Comparison of ENCODE assay signal across 23 cellular contexts in the genomic region with DNA sequence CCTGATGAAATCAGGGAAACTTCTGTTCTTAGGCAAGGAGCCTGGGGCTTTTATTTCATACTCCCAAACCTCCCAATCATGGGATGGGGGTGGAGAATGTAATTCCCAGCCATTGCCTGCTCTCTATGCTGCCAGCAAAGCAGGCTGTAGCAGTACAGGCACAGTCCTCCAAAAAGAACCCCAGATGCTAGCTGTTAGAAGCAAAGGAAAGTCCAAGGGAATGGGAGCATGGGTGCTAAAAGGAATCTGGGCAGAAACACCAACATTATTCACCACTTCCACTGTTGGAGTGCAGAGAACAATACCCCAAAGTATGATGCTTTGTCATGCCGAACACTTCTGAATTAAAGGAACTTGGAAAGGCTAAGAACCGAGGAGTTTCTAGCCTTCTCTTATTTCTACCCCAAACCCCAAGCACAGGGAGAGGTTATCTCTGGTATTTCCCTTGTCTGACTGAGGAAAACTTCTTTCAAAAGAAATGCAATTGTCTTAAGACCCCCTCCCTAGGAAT. TPM values are rescaled to one million over a fixed set of nuclear protein-coding genes. Genes with fewer than 3 reads are reported as not detected.
DNase-seq lines count a peak whose midpoint lies in the region; ATAC-seq and TF ChIP-seq lines count a peak whose summit lies in the region.
"Had no signal": no experiment of that assay in that cellular context is flagged by ENCODE, and none has a peak within 500 bp of the region (broad histone marks: within the 10 kb centered on the region; RNA-seq: fewer than 3 reads in every experiment).

No MANE protein-coding gene starts in this region.

- H3K27me3 Mint-ChIP-seq in neural progenitor cell (ENCODE audit: insufficient read depth, low read depth): no peaks in the 10 kb centered on the region
- peaks cover 25% of the 10 kb centered on the region for H3K27me3 Mint-ChIP-seq in activated CD4-positive, alpha-beta T cell treated with anti-CD3 and anti-CD28 coated beads, Interleukin-2, amount 10 ng/mL, durations not matched to agents 24 days and 14 days

- no peaks in the 10 kb centered on the region for H3K9me3 ChIP-seq in RWPE2 (ENCODE audit: severe bottlenecking)
- no peaks in the 10 kb centered on the region for H3K9me3 ChIP-seq in neural progenitor cell (ENCODE audit: low read depth)
- no peaks in the 10 kb centered on the region for H3K9me3 ChIP-seq in testis
- H3K9me3 ChIP-seq: upper lobe of left lung had no signal

- H3K4me1 ChIP-seq in RWPE2 (ENCODE audit: insufficient read depth, poor library complexity, severe bottlenecking): peaks cover 31% of the 10 kb centered on the region
- H3K4me1 ChIP-seq in neural progenitor cell: peaks cover 54% of the 10 kb centered on the region
- no peaks in the 10 kb centered on the region for H3K4me1 ChIP-seq in testis
- H3K4me1 ChIP-seq: upper lobe of left lung had no signal

- peaks cover 20% of the 10 kb centered on the region for H3K4me1 Mint-ChIP-seq in neural progenitor cell
- no peaks in the 10 kb centered on the region for H3K4me1 Mint-ChIP-seq in activated CD4-positive, alpha-beta T cell treated with anti-CD3 and anti-CD28 coated beads, Interleukin-2, amount 10 ng/mL, durations not matched to agents 24 days and 14 days
- H3K4me1 Mint-ChIP-seq: activated T-helper 17 cell treated with anti-CD3 and anti-CD28 coated beads, Interleukin-2, amount 50 U/mL, for 72 hours; CD4-positive, alpha-beta memory T cell had no signal

- TF ChIP-seq CTCF in RWPE2 (IDR thresholded peaks at IDR 0.05; ENCODE audit: poor library complexity, severe bottlenecking) (no peak), fibroblast of pulmonary artery (IDR thresholded peaks at IDR 0.05; ENCODE audit: low read length, missing control alignments) (no peak), neural progenitor cell (IDR thresholded peaks at IDR 0.05) (no peak), testis (IDR thresholded peaks at IDR 0.05) (no peak)

- no peak for ATAC-seq in RWPE2 (ENCODE audit: low read depth)
- ATAC-seq: activated T-helper 17 cell treated with anti-CD3 and anti-CD28 coated beads, Interleukin-2, amount 50 U/mL, for 72 hours; left ventricle myocardium superior; stimulated activated naive CD8-positive, alpha-beta T cell treated with anti-CD3 and anti-CD28 coated beads, Interleukin-15, Interleukin-2, amounts not matched to agents 100 U/mL and 50 U/mL, for 24 hours had no signal

- DNase-seq in ELF-1 (ENCODE audit: low read depth, low spot score) (peak; percentile 48), RWPE2 (ENCODE audit: low spot score) (no peak), fibroblast of pulmonary artery (ENCODE audit: low read depth) (peak; percentile 58), neural progenitor cell (ENCODE audit: low spot score) (peak; percentile 40), testis (no peak), occipital lobe (lab: John Stamatoyannopoulos, UW) (no peak), Ammon's horn (ENCODE audit: low spot score) (no peak)
- no peak for DNase-seq in activated CD4-positive, alpha-beta T cell treated with anti-CD3 and anti-CD28 coated beads, Interleukin-2, amount 10 ng/mL, durations not matched to agents 24 days and 14 days
- DNase-seq: CD4-positive, alpha-beta memory T cell; central memory CD4-positive, alpha-beta T cell; DMS79; effector CD4-positive, alpha-beta T cell; KBM-7; left ventricle myocardium superior; NCI-H2107; NCI-H524 treated with DMSO at 0.1 percent for 48 hours; OCI-M1; sigmoid colon; stimulated activated CD4-positive, alpha-beta T cell treated with anti-CD3 and anti-CD28 coated beads, Interleukin-1b, Interleukin-23, amount 100 ng/mL, for 48 hours; stimulated activated naive CD8-positive, alpha-beta T cell treated with anti-CD3 and anti-CD28 coated beads, Interleukin-15, Interleukin-2, amounts not matched to agents 100 U/mL and 50 U/mL, for 24 hours; upper lobe of left lung had no signal

- H3K4me3 ChIP-seq in RWPE2 (ENCODE audit: severe bottlenecking) (no peak overlapping the region), fibroblast of pulmonary artery (replicated peaks; ENCODE audit: low read depth, low read length) (no peak overlapping the region), neural progenitor cell (peak overlapping the region; percentile 23), testis (no peak overlapping the region)
- H3K4me3 ChIP-seq: sigmoid colon, upper lobe of left lung had no signal

- no peak overlapping the region for H3K9ac ChIP-seq in neural progenitor cell

- TF ChIP-seq POLR2A in testis (IDR thresholded peaks at IDR 0.05): no peak

- H3K27me3 ChIP-seq in RWPE2 (ENCODE audit: insufficient read depth, poor library complexity, severe bottlenecking) (no peaks in the 10 kb centered on the region), neural progenitor cell (no peaks in the 10 kb centered on the region), testis (no peaks in the 10 kb centered on the region)
- H3K27me3 ChIP-seq: sigmoid colon, upper lobe of left lung had no signal

- H3K79me2 ChIP-seq in neural progenitor cell (ENCODE audit: low read depth): peaks cover 12% of the 10 kb centered on the region

- WGBS in testis, 2 donors: 71 to 81% methylated on average over 2 of the region's 2 CpGs

- no peaks in the 10 kb centered on the region for H3K36me3 Mint-ChIP-seq in neural progenitor cell
- H3K36me3 Mint-ChIP-seq in activated CD4-positive, alpha-beta T cell treated with anti-CD3 and anti-CD28 coated beads, Interleukin-2, amount 10 ng/mL, durations not matched to agents 24 days and 14 days (ENCODE audit: low read depth): no peaks in the 10 kb centered on the region

- no peaks in the 10 kb centered on the region for H4K20me1 ChIP-seq in neural progenitor cell (ENCODE audit: low read depth)

- intact Hi-C loops in testis (cut with DNase I; ENCODE audit: low total_unique reads): no loop called here
- intact Hi-C loops in activated CD4-positive, alpha-beta T cell treated with anti-CD3 and anti-CD28 coated beads, Interleukin-2, amount 10 ng/mL, durations not matched to agents 24 days and 14 days (cut with micrococcal nuclease): no loop called here

- H2AFZ ChIP-seq in neural progenitor cell (replicated peaks): peak overlapping the region; percentile 51

- H3K4me3 Mint-ChIP-seq in neural progenitor cell: no peak overlapping the region
- H3K4me3 Mint-ChIP-seq in activated CD4-positive, alpha-beta T cell treated with anti-CD3 and anti-CD28 coated beads, Interleukin-2, amount 10 ng/mL, durations not matched to agents 24 days and 14 days: no peak overlapping the region
- H3K4me3 Mint-ChIP-seq: activated T-helper 17 cell treated with anti-CD3 and anti-CD28 coated beads, Interleukin-2, amount 50 U/mL, for 72 hours; CD4-positive, alpha-beta memory T cell had no signal

- peak overlapping the region; percentile 26 for H3K4me2 ChIP-seq in neural progenitor cell

- no peak overlapping the region for H3K27ac Mint-ChIP-seq in neural progenitor cell
- H3K27ac Mint-ChIP-seq in activated CD4-positive, alpha-beta T cell treated with anti-CD3 and anti-CD28 coated beads, Interleukin-2, amount 10 ng/mL, durations not matched to agents 24 days and 14 days: no peak overlapping the region
- H3K27ac Mint-ChIP-seq: activated T-helper 17 cell treated with anti-CD3 and anti-CD28 coated beads, Interleukin-2, amount 50 U/mL, for 72 hours; CD4-positive, alpha-beta memory T cell had no signal

- H3K27ac ChIP-seq in RWPE2 (ENCODE audit: poor library complexity, severe bottlenecking): peak overlapping the region; percentile 99
- peak overlapping the region; percentile 92 for H3K27ac ChIP-seq in neural progenitor cell
- H3K27ac ChIP-seq in testis: no peak overlapping the region
- H3K27ac ChIP-seq: HL-60, sigmoid colon, upper lobe of left lung had no signal

- H3K9me3 Mint-ChIP-seq in neural progenitor cell: no peaks in the 10 kb centered on the region
- no peaks in the 10 kb centered on the region for H3K9me3 Mint-ChIP-seq in activated CD4-positive, alpha-beta T cell treated with anti-CD3 and anti-CD28 coated beads, Interleukin-2, amount 10 ng/mL, durations not matched to agents 24 days and 14 days
- H3K9me3 Mint-ChIP-seq: activated T-helper 17 cell treated with anti-CD3 and anti-CD28 coated beads, Interleukin-2, amount 50 U/mL, for 72 hours; CD4-positive, alpha-beta memory T cell had no signal

- no peaks in the 10 kb centered on the region; the same call in 1 of the 2 replicates for H3K36me3 ChIP-seq in RWPE2 (ENCODE audit: low read depth)
- H3K36me3 ChIP-seq in neural progenitor cell: no peaks in the 10 kb centered on the region
- H3K36me3 ChIP-seq in testis (ENCODE audit: low read depth, missing control alignments): no peaks in the 10 kb centered on the region
- H3K36me3 ChIP-seq: sigmoid colon, upper lobe of left lung had no signal

- H3F3A ChIP-seq in neural progenitor cell (ENCODE audit: low read depth): peaks cover 53% of the 10 kb centered on the region

RNA-seq across cellular contexts. Expression of gene MDH1, which starts 24.7 kb away (rescaled TPM):
- total RNA-seq in neural progenitor cell (ENCODE audit: low replicate concordance) (291 and 323 TPM in 2 replicates), testis (100 to 1,000 TPM; 154 to 180 TPM), occipital lobe (162 TPM)
- 134 TPM for polyA plus RNA-seq in testis (ENCODE audit: insufficient read depth, low read depth, low replicate concordance)
- total RNA-seq in activated CD4-positive, alpha-beta T cell treated with anti-CD3 and anti-CD28 coated beads, Interleukin-2, amount 10 ng/mL, durations not matched to agents 24 days and 14 days: 195 and 208 TPM in 2 replicates

RNA-seq across cellular contexts. Expression of gene WDPCP, which starts 25.2 kb away (rescaled TPM):
- 10.9 and 11.4 TPM in 2 replicates for total RNA-seq in neural progenitor cell (ENCODE audit: low replicate concordance)
- 10 to 100 TPM; 20.1 to 23.5 TPM for total RNA-seq in testis
- polyA plus RNA-seq in testis (ENCODE audit: insufficient read depth, low read depth, low replicate concordance): 8.3 TPM
- 48.0 TPM for total RNA-seq in occipital lobe
- 6.0 and 8.9 TPM in 2 replicates for total RNA-seq in activated CD4-positive, alpha-beta T cell treated with anti-CD3 and anti-CD28 coated beads, Interleukin-2, amount 10 ng/mL, durations not matched to agents 24 days and 14 days

Comparison
In these comparisons a context has a peak if more than half of its experiments do, and no peak if none do; other contexts are left out.
1. DNase-seq: peak in ELF-1 (single experiment), fibroblast of pulmonary artery (single experiment) and neural progenitor cell (single experiment); none in RWPE2 (single experiment), testis (single experiment), occipital lobe (single experiment), Ammon's horn (single experiment) and activated CD4-positive, alpha-beta T cell treated with anti-CD3 and anti-CD28 coated beads, Interleukin-2, amount 10 ng/mL, durations not matched to agents 24 days and 14 days (single experiment).
2. H3K27ac ChIP-seq: peak in RWPE2 (single experiment) and neural progenitor cell (single experiment); none in testis (0 of 2).